Comparison of ENCODE assay signal across 10 cellular contexts in genomic region chr3:143158549-143158988, GRCh38. TPM values are rescaled to one million over a fixed set of nuclear protein-coding genes. Genes with fewer than 3 reads are reported as not detected.
DNase-seq lines count a peak whose midpoint lies in the region; ATAC-seq and TF ChIP-seq lines count a peak whose summit lies in the region.
"Had no signal": no experiment of that assay in that cellular context is flagged by ENCODE, and none has a peak within 500 bp of the region (broad histone marks: within the 10 kb centered on the region; RNA-seq: fewer than 3 reads in every experiment).

No MANE protein-coding gene starts in this region.

- no peak for TF ChIP-seq RAD21 in SK-N-SH (IDR thresholded peaks at IDR 0.05; ENCODE audit: low read length)

- DNase-seq in activated T-cell treated with anti-CD3 and anti-CD28 coated beads, Interleukin-2, amount 50 U/mL, for 72 hours: peak in 1 of 2 donors; percentile 28
- DNase-seq in activated T-cell treated with anti-CD3 and anti-CD28 coated beads for 4 hours: no peak
- DNase-seq in SK-N-SH: no peak
- peak; percentile 13 for DNase-seq in stimulated activated naive CD8-positive, alpha-beta T cell treated with anti-CD3 and anti-CD28 coated beads, Interleukin-15, Interleukin-2, amounts not matched to agents 100 U/mL and 50 U/mL, for 24 hours
- no peak for DNase-seq in nucleus accumbens (lab: John Stamatoyannopoulos, UW)
- no peak for DNase-seq in NCI-H446 treated with DMSO at 0.1 percent for 48 hours (lab: John Stamatoyannopoulos, UW)
- DNase-seq in kidney glomerular epithelial cell (lab: John Stamatoyannopoulos, UW): no peak
- DNase-seq: heart left ventricle had no signal

- WGBS in SK-N-SH (ENCODE audit: low lambda C conversion rate): 50% methylated on average over 2 of the region's 2 CpGs

- H3K4me1 ChIP-seq in SK-N-SH (ENCODE audit: control insufficient read depth in 1 of 2, insufficient read depth in 2 of 2, low read depth in 1 of 2, low read length in 1 of 2): no peaks in the 10 kb centered on the region

- ATAC-seq in activated T-cell treated with anti-CD3 and anti-CD28 coated beads, Interleukin-2, amount 50 U/mL, for 72 hours (replicated peaks in 1 of 2): peak; percentile 58 to 64
- ATAC-seq in HG02678 (IDR thresholded peaks at IDR 0.05; ENCODE audit: unreplicated experiment): peak; percentile 83
- ATAC-seq in stimulated activated naive CD8-positive, alpha-beta T cell treated with anti-CD3 and anti-CD28 coated beads, Interleukin-15, Interleukin-2, amounts not matched to agents 100 U/mL and 50 U/mL, for 24 hours: peak; percentile 25

- H2AFZ ChIP-seq in SK-N-SH (ENCODE audit: low read depth): no peak overlapping the region

- peaks cover 5% of the 10 kb centered on the region for H3F3A ChIP-seq in SK-N-SH (replicated peaks; ENCODE audit: insufficient read depth)

- no peaks in the 10 kb centered on the region for H3K9me3 ChIP-seq in SK-N-SH
- H3K9me3 ChIP-seq: BLaER1 treated with 17β-estradiol and CSF1 and Interleukin-3, amounts not matched to agents 10 nM and 100 nM; heart left ventricle had no signal

- no peak overlapping the region for H3K9ac ChIP-seq in SK-N-SH
- H3K9ac ChIP-seq: BLaER1 treated with 17β-estradiol and CSF1 and Interleukin-3, amounts not matched to agents 10 nM and 100 nM had no signal

- peak overlapping the region; percentile 1 to 63 for H3K4me3 Mint-ChIP-seq in activated T-cell treated with anti-CD3 and anti-CD28 coated beads, Interleukin-2, amount 50 U/mL, for 72 hours

- no peaks in the 10 kb centered on the region for H3K27me3 Mint-ChIP-seq in activated T-cell treated with anti-CD3 and anti-CD28 coated beads, Interleukin-2, amount 50 U/mL, for 72 hours (ENCODE audit: low read depth)

- CTCF ChIA-PET in SK-N-SH (lab: Yijun Ruan, JAX): no interaction called here

- H3K27me3 ChIP-seq in SK-N-SH (ENCODE audit: insufficient read depth): no peaks in the 10 kb centered on the region
- H3K27me3 ChIP-seq: BLaER1 treated with 17β-estradiol and CSF1 and Interleukin-3, amounts not matched to agents 10 nM and 100 nM had no signal

- H4K20me1 ChIP-seq in SK-N-SH (ENCODE audit: insufficient read depth): no peaks in the 10 kb centered on the region
- H4K20me1 ChIP-seq: BLaER1 treated with 17β-estradiol and CSF1 and Interleukin-3, amounts not matched to agents 10 nM and 100 nM had no signal

- no peak overlapping the region for H3K4me3 ChIP-seq in SK-N-SH (ENCODE audit: low read depth in 2 of 2, low read length in 1 of 2)
- H3K4me3 ChIP-seq: BLaER1 treated with 17β-estradiol and CSF1 and Interleukin-3, amounts not matched to agents 10 nM and 100 nM; heart left ventricle had no signal

- H3K9me3 Mint-ChIP-seq in activated T-cell treated with anti-CD3 and anti-CD28 coated beads, Interleukin-2, amount 50 U/mL, for 72 hours: no peaks in the 10 kb centered on the region

- POLR2A ChIA-PET in SK-N-SH (lab: Yijun Ruan, JAX): no interaction called here

- TF ChIP-seq EP300 in SK-N-SH (IDR thresholded peaks at IDR 0.05; ENCODE audit: borderline replicate concordance in 1 of 2, low read depth in 1 of 2, low read length in 1 of 2): no peak

- H3K36me3 Mint-ChIP-seq in activated T-cell treated with anti-CD3 and anti-CD28 coated beads, Interleukin-2, amount 50 U/mL, for 72 hours (ENCODE audit: insufficient read depth in 2 of 2): no peaks in the 10 kb centered on the region

- H3K27ac Mint-ChIP-seq in activated T-cell treated with anti-CD3 and anti-CD28 coated beads, Interleukin-2, amount 50 U/mL, for 72 hours: no peak overlapping the region

- peak overlapping the region; percentile 18; the same call in 1 of the 2 replicates for H3K4me2 ChIP-seq in SK-N-SH

- H3K9me2 ChIP-seq in SK-N-SH: no peaks in the 10 kb centered on the region

- H3K36me3 ChIP-seq in SK-N-SH (replicated peaks in 1 of 2; ENCODE audit: control insufficient read depth in 1 of 2, insufficient read depth in 2 of 2, low read length in 1 of 2): no peaks in the 10 kb centered on the region
- H3K36me3 ChIP-seq: BLaER1 treated with 17β-estradiol and CSF1 and Interleukin-3, amounts not matched to agents 10 nM and 100 nM; heart left ventricle had no signal

- peaks cover 40% of the 10 kb centered on the region for H3K4me1 Mint-ChIP-seq in activated T-cell treated with anti-CD3 and anti-CD28 coated beads, Interleukin-2, amount 50 U/mL, for 72 hours (ENCODE audit: low read depth)

- TF ChIP-seq CTCF in SK-N-SH (IDR thresholded peaks at IDR 0.05): no peak

- no peaks in the 10 kb centered on the region for H3K79me2 ChIP-seq in SK-N-SH (ENCODE audit: insufficient read depth)

- no peak overlapping the region for H3K27ac ChIP-seq in SK-N-SH (ENCODE audit: low read depth in 2 of 2, low read length in 1 of 2)

TF ChIP-seq in SK-N-SH, 30 proteins besides CTCF, POLR2A, EP300 and RAD21:
- TF ChIP-seq TAF1 (IDR thresholded peaks at IDR 0.05; ENCODE audit: borderline replicate concordance, low read depth, low read length): no peak
- no peak for TF ChIP-seq POLR2AphosphoS5 (IDR thresholded peaks at IDR 0.05; ENCODE audit: low read depth, low read length)
- no peak for TF ChIP-seq FOXJ3 (CRISPR knock-in tag; IDR thresholded peaks at IDR 0.05)
- no peak for TF ChIP-seq ELF1 (IDR thresholded peaks at IDR 0.05)
- no peak for TF ChIP-seq RXRA (IDR thresholded peaks at IDR 0.05; ENCODE audit: borderline replicate concordance, low read depth)
- TF ChIP-seq NRF1 (IDR thresholded peaks at IDR 0.05; ENCODE audit: low read depth, low read length): no peak
- TF ChIP-seq GATA2 (CRISPR knock-in tag; IDR thresholded peaks at IDR 0.05): no peak
- TF ChIP-seq USF1 (IDR thresholded peaks at IDR 0.05; ENCODE audit: borderline replicate concordance, low read depth): no peak
- TF ChIP-seq SMC3 (IDR thresholded peaks at IDR 0.05; ENCODE audit: low read depth, low read length): no peak
- no peak for TF ChIP-seq ZBTB33 (IDR thresholded peaks at IDR 0.05; ENCODE audit: borderline replicate concordance, low read depth)
- TF ChIP-seq GABPA (IDR thresholded peaks at IDR 0.05; ENCODE audit: low read depth): no peak

RNA-seq across cellular contexts. Expression of gene CHST2, which starts 39.0 kb away (rescaled TPM):
- 1 to 10 TPM; 5.3 to 5.6 TPM for total RNA-seq in activated T-cell treated with anti-CD3 and anti-CD28 coated beads, Interleukin-2, amount 50 U/mL, for 72 hours
- polyA plus RNA-seq in SK-N-SH (2012; rRNA removed): 1.1 and 1.6 TPM in 2 replicates
- 1.2 and 2.0 TPM in 2 replicates for polyA plus RNA-seq in SK-N-SH (2012; cell fraction: cytosol; rRNA removed)
- 1.3 and 1.5 TPM in 2 replicates for polyA plus RNA-seq in SK-N-SH (2012; cell fraction: nucleus; rRNA removed)

Comparison
In these comparisons a context has a peak if more than half of its experiments do, and no peak if none do; other contexts are left out.
1. ATAC-seq: peak in every context shown above with its lines; median percentile 83 in HG02678; 61 in activated T-cell treated with anti-CD3 and anti-CD28 coated beads, Interleukin-2, amount 50 U/mL, for 72 hours; 25 in stimulated activated naive CD8-positive, alpha-beta T cell treated with anti-CD3 and anti-CD28 coated beads, Interleukin-15, Interleukin-2, amounts not matched to agents 100 U/mL and 50 U/mL, for 24 hours.